In the genomic region with DNA sequence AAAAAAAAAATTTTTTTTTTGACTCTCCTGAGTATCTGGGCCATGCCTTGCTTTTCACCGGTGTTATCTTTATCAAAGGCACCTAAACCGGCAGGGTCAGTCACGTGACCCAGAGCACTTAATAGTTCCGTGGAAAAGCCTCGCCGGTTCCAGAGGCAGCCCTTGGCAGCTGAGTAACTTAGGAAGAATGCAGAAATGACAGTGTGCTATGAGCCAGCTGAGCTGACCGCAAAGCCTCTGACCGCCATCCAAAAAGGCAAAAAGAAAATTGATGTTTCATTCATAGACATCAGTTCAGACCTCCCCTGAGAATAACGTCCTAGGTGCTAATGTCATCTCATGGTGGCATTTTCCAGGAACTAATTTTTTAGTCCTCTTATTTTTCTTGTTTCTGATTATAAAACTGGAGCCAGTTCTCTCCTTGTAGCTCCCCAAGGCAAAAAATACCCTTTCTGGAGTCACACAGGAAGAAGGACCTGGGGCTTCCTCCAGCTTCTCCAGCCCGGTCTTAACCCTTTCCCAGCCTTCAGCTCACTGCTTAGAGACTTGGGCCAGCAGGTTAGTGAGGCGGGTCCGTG, we compare ENCODE assay signal across 9 cellular contexts.
DNase-seq lines count a peak whose midpoint lies in the region; ATAC-seq, FAIRE-seq and TF ChIP-seq lines count a peak whose summit lies in the region.
"Had no signal": no experiment of that assay in that cellular context is flagged by ENCODE, and none has a peak within 500 bp of the region (broad histone marks: within the 10 kb centered on the region; RNA-seq: fewer than 3 reads in every experiment).

No MANE protein-coding gene starts in this region.

- H3K4me3 ChIP-seq in lung, result no peak overlapping the region

- WGBS in lung, 2 donors, result 39 to 65% methylated on average over 12 of the region's 12 CpGs

- H3K36me3 ChIP-seq in lung (ENCODE audit: control insufficient read depth in 2 of 2, insufficient read depth in 2 of 2, low read length in 2 of 2), result peaks cover 0 to 9% of the 10 kb centered on the region in 2 donors

- H3K9me3 Mint-ChIP-seq in stimulated activated naive CD8-positive, alpha-beta T cell treated with anti-CD3 and anti-CD28 coated beads, Interleukin-15, Interleukin-2, amounts not matched to agents 100 ng/mL and 50 ng/mL, for 24 hours, result no peaks in the 10 kb centered on the region
- H3K9me3 Mint-ChIP-seq in stimulated activated naive CD8-positive, alpha-beta T cell treated with anti-CD3 and anti-CD28 coated beads, Interleukin-15, amount 100 ng/mL, for 72 hours, result no peaks in the 10 kb centered on the region
- H3K9me3 Mint-ChIP-seq in activated T-helper 1 cell treated with anti-CD3 and anti-CD28 coated beads, Interleukin-12 subunit alpha, Interleukin-12 subunit beta, Interleukin-2, Interleukin-4 antibody, amounts not matched to agents 30 ng/mL and 10 ng/mL and 1 ng/mL, durations not matched to agents 14 hours and 24 hours and 36 hours, result no peaks in the 10 kb centered on the region

- no peak for DNase-seq in stimulated activated naive CD8-positive, alpha-beta T cell treated with anti-CD3 and anti-CD28 coated beads, Interleukin-15, amount 100 ng/mL, for 72 hours
- DNase-seq in dermis blood vessel endothelial cell (peak; percentile 93), lung (ENCODE audit: low spot score) (peak; percentile 87), GM12892 (ENCODE audit: insufficient read length) (no peak), NCI-H748 treated with DMSO at 0.1 percent for 48 hours (lab: John Stamatoyannopoulos, UW) (no peak), cerebellum (ENCODE audit: low spot score) (no peak)
- DNase-seq in activated T-helper 1 cell treated with anti-CD3 and anti-CD28 coated beads, Interleukin-12 subunit alpha, Interleukin-12 subunit beta, Interleukin-2, Interleukin-4 antibody, amounts not matched to agents 30 ng/mL and 10 ng/mL and 1 ng/mL, durations not matched to agents 14 hours and 24 hours and 36 hours (ENCODE audit: low spot score), result no peak

- ATAC-seq in stimulated activated naive CD8-positive, alpha-beta T cell treated with anti-CD3 and anti-CD28 coated beads, Interleukin-15, amount 100 ng/mL, for 72 hours, result no peak
- ATAC-seq in lung (ENCODE audit: insufficient read depth, low FRiP score), result peak; percentile 72

- H3K4me1 Mint-ChIP-seq in stimulated activated naive CD8-positive, alpha-beta T cell treated with anti-CD3 and anti-CD28 coated beads, Interleukin-15, Interleukin-2, amounts not matched to agents 100 ng/mL and 50 ng/mL, for 24 hours (ENCODE audit: low read depth), result peaks cover 70% of the 10 kb centered on the region
- peaks cover 72% of the 10 kb centered on the region for H3K4me1 Mint-ChIP-seq in stimulated activated naive CD8-positive, alpha-beta T cell treated with anti-CD3 and anti-CD28 coated beads, Interleukin-15, amount 100 ng/mL, for 72 hours
- peaks cover 72% of the 10 kb centered on the region for H3K4me1 Mint-ChIP-seq in activated T-helper 1 cell treated with anti-CD3 and anti-CD28 coated beads, Interleukin-12 subunit alpha, Interleukin-12 subunit beta, Interleukin-2, Interleukin-4 antibody, amounts not matched to agents 30 ng/mL and 10 ng/mL and 1 ng/mL, durations not matched to agents 14 hours and 24 hours and 36 hours (ENCODE audit: low read depth)

- peak overlapping the region; percentile 34 to 62 for H3K27ac ChIP-seq in lung (ENCODE audit: low read depth in 1 of 2, low read length in 1 of 2)

- H3K4me3 Mint-ChIP-seq in stimulated activated naive CD8-positive, alpha-beta T cell treated with anti-CD3 and anti-CD28 coated beads, Interleukin-15, Interleukin-2, amounts not matched to agents 100 ng/mL and 50 ng/mL, for 24 hours, result no peak overlapping the region
- H3K4me3 Mint-ChIP-seq in stimulated activated naive CD8-positive, alpha-beta T cell treated with anti-CD3 and anti-CD28 coated beads, Interleukin-15, amount 100 ng/mL, for 72 hours, result no peak overlapping the region
- H3K4me3 Mint-ChIP-seq in activated T-helper 1 cell treated with anti-CD3 and anti-CD28 coated beads, Interleukin-12 subunit alpha, Interleukin-12 subunit beta, Interleukin-2, Interleukin-4 antibody, amounts not matched to agents 30 ng/mL and 10 ng/mL and 1 ng/mL, durations not matched to agents 14 hours and 24 hours and 36 hours, result no peak overlapping the region

- H3K27ac Mint-ChIP-seq in stimulated activated naive CD8-positive, alpha-beta T cell treated with anti-CD3 and anti-CD28 coated beads, Interleukin-15, Interleukin-2, amounts not matched to agents 100 ng/mL and 50 ng/mL, for 24 hours, result peak overlapping the region; percentile 5
- H3K27ac Mint-ChIP-seq in stimulated activated naive CD8-positive, alpha-beta T cell treated with anti-CD3 and anti-CD28 coated beads, Interleukin-15, amount 100 ng/mL, for 72 hours, result peak overlapping the region in 1 of 2 donors; percentile 63
- H3K27ac Mint-ChIP-seq in activated T-helper 1 cell treated with anti-CD3 and anti-CD28 coated beads, Interleukin-12 subunit alpha, Interleukin-12 subunit beta, Interleukin-2, Interleukin-4 antibody, amounts not matched to agents 30 ng/mL and 10 ng/mL and 1 ng/mL, durations not matched to agents 14 hours and 24 hours and 36 hours, result no peak overlapping the region

- peaks cover 44% of the 10 kb centered on the region for H3K36me3 Mint-ChIP-seq in stimulated activated naive CD8-positive, alpha-beta T cell treated with anti-CD3 and anti-CD28 coated beads, Interleukin-15, Interleukin-2, amounts not matched to agents 100 ng/mL and 50 ng/mL, for 24 hours (ENCODE audit: low read depth)
- peaks cover 36% of the 10 kb centered on the region for H3K36me3 Mint-ChIP-seq in activated T-helper 1 cell treated with anti-CD3 and anti-CD28 coated beads, Interleukin-12 subunit alpha, Interleukin-12 subunit beta, Interleukin-2, Interleukin-4 antibody, amounts not matched to agents 30 ng/mL and 10 ng/mL and 1 ng/mL, durations not matched to agents 14 hours and 24 hours and 36 hours (ENCODE audit: low read depth)

- no peaks in the 10 kb centered on the region for H3K27me3 ChIP-seq in lung (ENCODE audit: control insufficient read depth, insufficient read depth)

- no peak for TF ChIP-seq CTCF in lung (IDR thresholded peaks at IDR 0.05; ENCODE audit: control extremely low read depth, extremely low read depth)

- no peaks in the 10 kb centered on the region for H3K9me3 ChIP-seq in lung (ENCODE audit: control insufficient read depth in 2 of 2, insufficient read depth in 1 of 2, low read length in 1 of 2)

- peaks cover 21 to 34% of the 10 kb centered on the region in 2 donors for H3K4me1 ChIP-seq in lung (ENCODE audit: control insufficient read depth in 2 of 2, insufficient read depth in 2 of 2, low read length in 2 of 2)

- TF ChIP-seq POLR2A in GM12892 (IDR thresholded peaks at IDR 0.05; ENCODE audit: low read depth, low read length), result no peak

- H3K27me3 Mint-ChIP-seq in stimulated activated naive CD8-positive, alpha-beta T cell treated with anti-CD3 and anti-CD28 coated beads, Interleukin-15, Interleukin-2, amounts not matched to agents 100 ng/mL and 50 ng/mL, for 24 hours, result no peaks in the 10 kb centered on the region
- no peaks in the 10 kb centered on the region for H3K27me3 Mint-ChIP-seq in stimulated activated naive CD8-positive, alpha-beta T cell treated with anti-CD3 and anti-CD28 coated beads, Interleukin-15, amount 100 ng/mL, for 72 hours
- H3K27me3 Mint-ChIP-seq in activated T-helper 1 cell treated with anti-CD3 and anti-CD28 coated beads, Interleukin-12 subunit alpha, Interleukin-12 subunit beta, Interleukin-2, Interleukin-4 antibody, amounts not matched to agents 30 ng/mL and 10 ng/mL and 1 ng/mL, durations not matched to agents 14 hours and 24 hours and 36 hours (ENCODE audit: insufficient read depth), result no peaks in the 10 kb centered on the region

- intact Hi-C loops in activated T-helper 1 cell treated with anti-CD3 and anti-CD28 coated beads, Interleukin-12 subunit alpha, Interleukin-12 subunit beta, Interleukin-2, Interleukin-4 antibody, amounts not matched to agents 30 ng/mL and 10 ng/mL and 1 ng/mL, durations not matched to agents 14 hours and 24 hours and 36 hours (cut with micrococcal nuclease), result no loop called here

- no peak for FAIRE-seq in GM12892 (lab: Jason Lieb, UNC)
- FAIRE-seq: G401.6 had no signal

Comparison
In these comparisons a context has a peak if more than half of its experiments do, and no peak if none do; other contexts are left out.
1. DNase-seq: peak in dermis blood vessel endothelial cell (single experiment) and lung (single experiment); none in stimulated activated naive CD8-positive, alpha-beta T cell treated with anti-CD3 and anti-CD28 coated beads, Interleukin-15, amount 100 ng/mL, for 72 hours (0 of 2), GM12892 (single experiment), activated T-helper 1 cell treated with anti-CD3 and anti-CD28 coated beads, Interleukin-12 subunit alpha, Interleukin-12 subunit beta, Interleukin-2, Interleukin-4 antibody, amounts not matched to agents 30 ng/mL and 10 ng/mL and 1 ng/mL, durations not matched to agents 14 hours and 24 hours and 36 hours (single experiment), NCI-H748 treated with DMSO at 0.1 percent for 48 hours (single experiment) and cerebellum (single experiment).